In genomic region chr4:109691411-109691920, GRCh38 we compare ENCODE assay signal across 18 cellular contexts. TPM values are rescaled to one million over a fixed set of nuclear protein-coding genes. Genes with fewer than 3 reads are reported as not detected.
DNase-seq lines count a peak whose midpoint lies in the region; ATAC-seq, FAIRE-seq and TF ChIP-seq lines count a peak whose summit lies in the region.
"Had no signal": no experiment of that assay in that cellular context is flagged by ENCODE, and none has a peak within 500 bp of the region (broad histone marks: within the 10 kb centered on the region; RNA-seq: fewer than 3 reads in every experiment).

No MANE protein-coding gene starts in this region.

- H3K27ac ChIP-seq in kidney (ENCODE audit: low read depth in 2 of 2, low read length in 2 of 2) (no peak overlapping the region), heart left ventricle (no peak overlapping the region)
- H3K27ac ChIP-seq: C4-2B, sigmoid colon, thyroid gland had no signal

- no peak for DNase-seq in activated CD4-positive, CD25-positive, alpha-beta regulatory T cell treated with anti-CD3 and anti-CD28 coated beads, Interleukin-2, amount 50 U/mL, for 72 hours
- DNase-seq in T-helper 17 cell (no peak), memory B cell (ENCODE audit: low spot score in 2 of 2) (no peak), kidney (no peak), heart left ventricle (no peak), NCI-H2107 treated with DMSO at 0.1 percent for 48 hours (lab: John Stamatoyannopoulos, UW; ENCODE audit: unreplicated experiment) (no peak)
- DNase-seq: effector CD8-positive, alpha-beta T cell; hippocampal formation; left cardiac atrium; NCI-H1417 treated with DMSO at 0.1 percent for 48 hours; NCI-H2227 treated with DMSO at 0.1 percent for 48 hours; SHP77; sigmoid colon; stimulated activated CD4-positive, alpha-beta T cell treated with anti-CD3 and anti-CD28 coated beads, Interleukin-2, amount 100 ng/mL, for 48 hours; thyroid gland had no signal

- TF ChIP-seq POLR2A in heart left ventricle (IDR thresholded peaks at IDR 0.05): no peak

- peaks cover 7 to 11% of the 10 kb centered on the region in 2 donors for H3K36me3 ChIP-seq in kidney (ENCODE audit: control insufficient read depth in 1 of 2, insufficient read depth in 2 of 2, low read length in 2 of 2)
- peaks cover 0 to 94% (median 67%) of the 10 kb centered on the region in 9 donors for H3K36me3 ChIP-seq in heart left ventricle

- no peaks in the 10 kb centered on the region for H3K27me3 Mint-ChIP-seq in T-helper 17 cell
- H3K27me3 Mint-ChIP-seq in memory B cell: no peaks in the 10 kb centered on the region

- H3K4me1 Mint-ChIP-seq in T-helper 17 cell (peaks cover 29% of the 10 kb centered on the region), memory B cell (peaks cover 16% of the 10 kb centered on the region)

- intact Hi-C loops in kidney (cut with DNase I): no loop called here
- intact Hi-C loops in heart left ventricle (cut with DNase I): no loop called here

- H3K4me1 ChIP-seq in kidney (ENCODE audit: control insufficient read depth in 1 of 2, insufficient read depth in 1 of 2, low read depth in 1 of 2, low read length in 2 of 2) (no peaks in the 10 kb centered on the region), heart left ventricle (peaks cover 0 to 4% (median 0%) of the 10 kb centered on the region in 12 donors)
- H3K4me1 ChIP-seq: sigmoid colon, thyroid gland had no signal

- ATAC-seq in activated CD4-positive, CD25-positive, alpha-beta regulatory T cell treated with anti-CD3 and anti-CD28 coated beads, Interleukin-2, amount 50 U/mL, for 24 hours: peak; percentile 84 to 85
- ATAC-seq in GM19351 (IDR thresholded peaks at IDR 0.05; ENCODE audit: unreplicated experiment): peak; percentile 9
- no peak for ATAC-seq in T-helper 17 cell
- ATAC-seq in memory B cell (ENCODE audit: low read depth): no peak
- ATAC-seq in heart left ventricle: no peak

- H3K27ac Mint-ChIP-seq in T-helper 17 cell (peak overlapping the region; percentile 82), memory B cell (peak overlapping the region; percentile 65)

- TF ChIP-seq CTCF in kidney (IDR thresholded peaks at IDR 0.05; ENCODE audit: borderline replicate concordance, extremely low read depth, insufficient read depth): no peak
- no peak for TF ChIP-seq CTCF in heart left ventricle (IDR thresholded peaks at IDR 0.05)

- H3K36me3 Mint-ChIP-seq in T-helper 17 cell (ENCODE audit: low read depth): peaks cover 9% of the 10 kb centered on the region
- H3K36me3 Mint-ChIP-seq in memory B cell: peaks cover 21% of the 10 kb centered on the region

- FAIRE-seq in kidney (lab: Jason Lieb, UNC): no peak

- H3K4me3 ChIP-seq in kidney (ENCODE audit: low read length in 2 of 2) (no peak overlapping the region), heart left ventricle (no peak overlapping the region)
- H3K4me3 ChIP-seq: sigmoid colon, thyroid gland had no signal

- H3K9ac ChIP-seq in kidney (ENCODE audit: low read length in 2 of 2): no peak overlapping the region

- 91 to 100% (median 98%) methylated on average over 1 of the region's 1 CpG for WGBS in heart left ventricle, 4 donors

- no peaks in the 10 kb centered on the region for H3K9me3 ChIP-seq in T-helper 17 cell (ENCODE audit: control insufficient read depth, low read length, poor library complexity, severe bottlenecking)
- H3K9me3 ChIP-seq in kidney (ENCODE audit: control insufficient read depth in 1 of 2, low read length in 2 of 2): no peaks in the 10 kb centered on the region
- no peaks in the 10 kb centered on the region for H3K9me3 ChIP-seq in heart left ventricle
- H3K9me3 ChIP-seq: sigmoid colon, thyroid gland had no signal

- H3K27me3 ChIP-seq in heart left ventricle: no peaks in the 10 kb centered on the region
- H3K27me3 ChIP-seq: sigmoid colon, thyroid gland had no signal

- H3K4me3 Mint-ChIP-seq in T-helper 17 cell (peak overlapping the region; percentile 74), memory B cell (no peak overlapping the region)

- no peaks in the 10 kb centered on the region for H3K9me3 Mint-ChIP-seq in memory B cell

RNA-seq across cellular contexts. Expression of gene CASP6, which starts 11.8 kb away (rescaled TPM):
- total RNA-seq in T-helper 17 cell (10 to 100 TPM; 16.8 to 17.1 TPM), kidney (21.6 TPM), heart left ventricle (10 to 100 TPM in 1 of 9 donors, 1 to 10 TPM in 8; 3.5 to 16.4 (median 6.5) TPM)
- polyA plus RNA-seq in kidney (ENCODE audit: insufficient read depth, low read depth, low replicate concordance) (20.7 TPM), heart left ventricle (1 to 10 TPM; 4.4 to 5.7 TPM)

RNA-seq across cellular contexts. Expression of gene PLA2G12A, which starts 38.4 kb away (rescaled TPM):
- 10 to 100 TPM; 13.8 to 39.4 TPM for total RNA-seq in T-helper 17 cell
- total RNA-seq in kidney: 42.0 TPM
- polyA plus RNA-seq in kidney (ENCODE audit: insufficient read depth, low read depth, low replicate concordance): 54.0 TPM
- total RNA-seq in heart left ventricle: 10 to 100 TPM; 32.6 to 68.5 (median 58.5) TPM
- 10 to 100 TPM; 15.7 to 22.5 TPM for polyA plus RNA-seq in heart left ventricle

Comparison
In these comparisons a context has a peak if more than half of its experiments do, and no peak if none do; other contexts are left out.
1. ATAC-seq: peak in activated CD4-positive, CD25-positive, alpha-beta regulatory T cell treated with anti-CD3 and anti-CD28 coated beads, Interleukin-2, amount 50 U/mL, for 24 hours (2 of 2) and GM19351 (single experiment); none in T-helper 17 cell (single experiment), memory B cell (single experiment) and heart left ventricle (0 of 4).